Comparison of ENCODE assay signal across 1 cellular context in the genomic region with DNA sequence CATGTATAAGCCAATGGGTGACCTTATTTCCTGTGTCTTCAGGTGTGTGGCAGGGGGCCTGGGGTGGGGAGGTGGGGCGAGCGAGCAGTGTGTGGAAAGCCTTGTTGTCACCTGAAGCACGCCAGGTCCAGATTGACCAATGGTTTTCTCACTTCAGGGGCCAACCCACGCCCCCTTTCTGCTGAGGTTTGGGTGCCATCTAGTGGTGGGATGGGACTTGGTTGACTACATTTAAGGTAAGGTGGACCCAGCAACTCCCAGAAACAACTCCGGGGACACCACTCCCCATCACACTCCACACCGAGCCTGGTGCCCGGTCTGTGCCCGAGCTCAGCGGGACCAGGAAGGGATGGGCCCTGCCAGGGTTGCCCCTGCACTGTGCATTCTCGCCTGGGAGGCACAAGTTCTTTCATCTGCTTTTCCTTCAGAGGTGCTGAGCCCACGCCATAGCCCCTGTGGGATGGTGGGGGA.
TF ChIP-seq lines count a peak whose summit lies in the region.

No MANE protein-coding gene starts in this region.

TF ChIP-seq in GM23338, 12 proteins besides CTCF, POLR2A, EP300 and RAD21 (continued from another document):
- TF ChIP-seq, protein P1, sequence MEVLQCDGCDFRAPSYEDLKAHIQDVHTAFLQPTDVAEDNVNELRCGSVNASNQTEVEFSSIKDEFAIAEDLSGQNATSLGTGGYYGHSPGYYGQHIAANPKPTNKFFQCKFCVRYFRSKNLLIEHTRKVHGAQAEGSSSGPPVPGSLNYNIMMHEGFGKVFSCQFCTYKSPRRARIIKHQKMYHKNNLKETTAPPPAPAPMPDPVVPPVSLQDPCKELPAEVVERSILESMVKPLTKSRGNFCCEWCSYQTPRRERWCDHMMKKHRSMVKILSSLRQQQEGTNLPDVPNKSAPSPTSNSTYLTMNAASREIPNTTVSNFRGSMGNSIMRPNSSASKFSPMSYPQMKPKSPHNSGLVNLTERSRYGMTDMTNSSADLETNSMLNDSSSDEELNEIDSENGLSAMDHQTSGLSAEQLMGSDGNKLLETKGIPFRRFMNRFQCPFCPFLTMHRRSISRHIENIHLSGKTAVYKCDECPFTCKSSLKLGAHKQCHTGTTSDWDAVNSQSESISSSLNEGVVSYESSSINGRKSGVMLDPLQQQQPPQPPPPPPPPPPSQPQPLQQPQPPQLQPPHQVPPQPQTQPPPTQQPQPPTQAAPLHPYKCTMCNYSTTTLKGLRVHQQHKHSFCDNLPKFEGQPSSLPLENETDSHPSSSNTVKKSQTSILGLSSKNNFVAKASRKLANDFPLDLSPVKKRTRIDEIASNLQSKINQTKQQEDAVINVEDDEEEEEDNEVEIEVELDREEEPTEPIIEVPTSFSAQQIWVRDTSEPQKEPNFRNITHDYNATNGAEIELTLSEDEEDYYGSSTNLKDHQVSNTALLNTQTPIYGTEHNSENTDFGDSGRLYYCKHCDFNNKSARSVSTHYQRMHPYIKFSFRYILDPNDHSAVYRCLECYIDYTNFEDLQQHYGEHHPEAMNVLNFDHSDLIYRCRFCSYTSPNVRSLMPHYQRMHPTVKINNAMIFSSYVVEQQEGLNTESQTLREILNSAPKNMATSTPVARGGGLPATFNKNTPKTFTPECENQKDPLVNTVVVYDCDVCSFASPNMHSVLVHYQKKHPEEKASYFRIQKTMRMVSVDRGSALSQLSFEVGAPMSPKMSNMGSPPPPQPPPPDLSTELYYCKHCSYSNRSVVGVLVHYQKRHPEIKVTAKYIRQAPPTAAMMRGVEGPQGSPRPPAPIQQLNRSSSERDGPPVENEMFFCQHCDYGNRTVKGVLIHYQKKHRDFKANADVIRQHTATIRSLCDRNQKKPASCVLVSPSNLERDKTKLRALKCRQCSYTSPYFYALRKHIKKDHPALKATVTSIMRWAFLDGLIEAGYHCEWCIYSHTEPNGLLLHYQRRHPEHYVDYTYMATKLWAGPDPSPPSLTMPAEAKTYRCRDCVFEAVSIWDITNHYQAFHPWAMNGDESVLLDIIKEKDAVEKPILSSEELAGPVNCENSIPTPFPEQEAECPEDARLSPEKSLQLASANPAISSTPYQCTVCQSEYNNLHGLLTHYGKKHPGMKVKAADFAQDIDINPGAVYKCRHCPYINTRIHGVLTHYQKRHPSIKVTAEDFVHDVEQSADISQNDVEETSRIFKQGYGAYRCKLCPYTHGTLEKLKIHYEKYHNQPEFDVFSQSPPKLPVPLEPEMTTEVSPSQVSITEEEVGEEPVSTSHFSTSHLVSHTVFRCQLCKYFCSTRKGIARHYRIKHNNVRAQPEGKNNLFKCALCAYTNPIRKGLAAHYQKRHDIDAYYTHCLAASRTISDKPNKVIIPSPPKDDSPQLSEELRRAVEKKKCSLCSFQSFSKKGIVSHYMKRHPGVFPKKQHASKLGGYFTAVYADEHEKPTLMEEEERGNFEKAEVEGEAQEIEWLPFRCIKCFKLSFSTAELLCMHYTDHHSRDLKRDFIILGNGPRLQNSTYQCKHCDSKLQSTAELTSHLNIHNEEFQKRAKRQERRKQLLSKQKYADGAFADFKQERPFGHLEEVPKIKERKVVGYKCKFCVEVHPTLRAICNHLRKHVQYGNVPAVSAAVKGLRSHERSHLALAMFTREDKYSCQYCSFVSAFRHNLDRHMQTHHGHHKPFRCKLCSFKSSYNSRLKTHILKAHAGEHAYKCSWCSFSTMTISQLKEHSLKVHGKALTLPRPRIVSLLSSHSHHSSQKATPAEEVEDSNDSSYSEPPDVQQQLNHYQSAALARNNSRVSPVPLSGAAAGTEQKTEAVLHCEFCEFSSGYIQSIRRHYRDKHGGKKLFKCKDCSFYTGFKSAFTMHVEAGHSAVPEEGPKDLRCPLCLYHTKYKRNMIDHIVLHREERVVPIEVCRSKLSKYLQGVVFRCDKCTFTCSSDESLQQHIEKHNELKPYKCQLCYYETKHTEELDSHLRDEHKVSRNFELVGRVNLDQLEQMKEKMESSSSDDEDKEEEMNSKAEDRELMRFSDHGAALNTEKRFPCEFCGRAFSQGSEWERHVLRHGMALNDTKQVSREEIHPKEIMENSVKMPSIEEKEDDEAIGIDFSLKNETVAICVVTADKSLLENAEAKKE (CRISPR knock-in tag; IDR thresholded peaks at IDR 0.05) = no peak
TF ChIP-seq in GM23338: peak in this region for 1.
